ENCODE assay signal across 16 cellular contexts in the genomic region with DNA sequence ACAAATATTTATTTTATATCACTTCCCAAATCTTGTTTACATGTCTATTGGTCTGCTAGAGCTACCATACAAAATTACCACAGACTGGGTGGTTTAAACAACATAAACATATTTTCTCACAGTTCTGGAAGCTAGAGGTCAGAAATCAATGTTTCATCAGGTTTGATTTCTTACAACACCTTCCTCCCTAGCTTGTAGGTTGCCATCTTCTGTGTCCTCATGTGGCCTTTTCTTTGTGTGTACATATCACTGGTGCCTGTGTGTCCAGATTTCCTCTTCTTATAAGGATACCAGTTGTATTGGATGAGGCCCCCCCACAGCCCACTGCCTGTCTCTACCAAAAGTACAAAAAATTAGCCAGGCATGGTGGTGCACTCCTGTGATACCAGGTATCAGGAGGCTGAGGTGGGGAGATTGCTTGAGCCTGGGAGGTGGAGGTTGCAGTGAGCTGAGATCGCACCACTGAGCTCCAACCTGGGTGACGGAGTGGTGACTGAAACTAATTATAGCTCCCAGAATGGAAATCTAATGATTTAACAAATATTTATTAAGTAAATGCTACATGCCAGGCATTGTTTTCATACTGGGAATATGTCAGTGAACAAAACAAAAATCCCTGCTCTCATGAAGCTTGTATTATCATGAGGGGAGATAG. TPM values are rescaled to one million over a fixed set of nuclear protein-coding genes. Genes with fewer than 3 reads are reported as not detected.
DNase-seq lines count a peak whose midpoint lies in the region; ATAC-seq and TF ChIP-seq lines count a peak whose summit lies in the region.
"Had no signal": no experiment of that assay in that cellular context is flagged by ENCODE, and none has a peak within 500 bp of the region (broad histone marks: within the 10 kb centered on the region; RNA-seq: fewer than 3 reads in every experiment).

No MANE protein-coding gene starts in this region.

- H3K4me3 Mint-ChIP-seq in activated naive CD4-positive, alpha-beta T cell treated with anti-CD3 and anti-CD28 coated beads, Interleukin-2, amount 50 U/mL, for 24 hours: peak overlapping the region; percentile 4
- H3K4me3 Mint-ChIP-seq in stimulated activated memory B cell treated with anti-CD40 and anti-IgM and Interleukin-4, amounts not matched to agents 10 μg/mL and 1 μg/mL and 100 μg/mL, for 72 hours: no peak overlapping the region
- H3K4me3 Mint-ChIP-seq: T-helper 1 cell treated with Interleukin-12 subunit alpha and Interleukin-12 subunit beta and Interleukin-4 antibody, amounts not matched to agents 30 μg/mL and 1 μg/mL, for 36 hours had no signal

- H3K4me1 Mint-ChIP-seq in activated naive CD4-positive, alpha-beta T cell treated with anti-CD3 and anti-CD28 coated beads, Interleukin-2, amount 50 U/mL, for 24 hours: peaks cover 92% of the 10 kb centered on the region
- H3K4me1 Mint-ChIP-seq in stimulated activated memory B cell treated with anti-CD40 and anti-IgM and Interleukin-4, amounts not matched to agents 10 μg/mL and 1 μg/mL and 100 μg/mL, for 72 hours: peaks cover 85% of the 10 kb centered on the region

- POLR2A ChIA-PET in Panc1 (lab: Charles Lee): interaction anchor here (0.5 to 1.1 kb wide), 3 partner anchors 57 to 1660 kb away, joined by 3 read pairs; no protein-coding TSS in a partner anchor

- no peaks in the 10 kb centered on the region for H3K9me3 Mint-ChIP-seq in activated naive CD4-positive, alpha-beta T cell treated with anti-CD3 and anti-CD28 coated beads, Interleukin-2, amount 50 U/mL, for 24 hours
- no peaks in the 10 kb centered on the region for H3K9me3 Mint-ChIP-seq in stimulated activated memory B cell treated with anti-CD40 and anti-IgM and Interleukin-4, amounts not matched to agents 10 μg/mL and 1 μg/mL and 100 μg/mL, for 72 hours
- H3K9me3 Mint-ChIP-seq: T-helper 1 cell treated with Interleukin-12 subunit alpha and Interleukin-12 subunit beta and Interleukin-4 antibody, amounts not matched to agents 30 μg/mL and 1 μg/mL, for 36 hours had no signal

- in situ Hi-C loops in Panc1 (cut with HindIII; ENCODE audit: low pct_unique_long_range_greater_than_20kb, low sequenced_read_pairs): no loop called here

- DNase-seq in activated naive CD4-positive, alpha-beta T cell (lab: John Stamatoyannopoulos, UW): no peak
- DNase-seq in Panc1 (ENCODE audit: low read depth, low spot score) (no peak), iris pigment epithelial cell (ENCODE audit: low read depth) (peak; percentile 37), right atrium auricular region (ENCODE audit: low spot score) (no peak), mucosa of gallbladder (ENCODE audit: low spot score) (no peak), HuH-7.5 (ENCODE audit: low spot score) (no peak)
- DNase-seq: ACHN, Caco-2, NCI-H1694 treated with DMSO at 0.1 percent for 48 hours, SHP77, substantia nigra had no signal

- H3K27ac ChIP-seq in Panc1 (ENCODE audit: low read length) (peak overlapping the region; percentile 12; the same call in 1 of the 2 replicates), right atrium auricular region (no peak overlapping the region)

- H3K9me3 ChIP-seq in Panc1 (ENCODE audit: control insufficient read depth, insufficient read depth, low read depth, low read length) (no peaks in the 10 kb centered on the region), right atrium auricular region (no peaks in the 10 kb centered on the region)
- H3K9me3 ChIP-seq: Caco-2 had no signal

- H3K4me3 ChIP-seq in Panc1 (ENCODE audit: low read depth in 2 of 2, low read length in 2 of 2) (no peak overlapping the region), right atrium auricular region (no peak overlapping the region)

- intact Hi-C loops in Panc1 (cut with micrococcal nuclease; ENCODE audit: unreplicated experiment): no loop called here

- no peaks in the 10 kb centered on the region for H3K27me3 Mint-ChIP-seq in activated naive CD4-positive, alpha-beta T cell treated with anti-CD3 and anti-CD28 coated beads, Interleukin-2, amount 50 U/mL, for 24 hours
- no peaks in the 10 kb centered on the region for H3K27me3 Mint-ChIP-seq in stimulated activated memory B cell treated with anti-CD40 and anti-IgM and Interleukin-4, amounts not matched to agents 10 μg/mL and 1 μg/mL and 100 μg/mL, for 72 hours

- H3K27ac Mint-ChIP-seq in activated naive CD4-positive, alpha-beta T cell treated with anti-CD3 and anti-CD28 coated beads, Interleukin-2, amount 50 U/mL, for 24 hours: peak overlapping the region; percentile 59
- H3K27ac Mint-ChIP-seq in stimulated activated memory B cell treated with anti-CD40 and anti-IgM and Interleukin-4, amounts not matched to agents 10 μg/mL and 1 μg/mL and 100 μg/mL, for 72 hours: peak overlapping the region; percentile 43

- no peak; the same call in 1 of the 2 replicates for ATAC-seq in Panc1
- no peak for ATAC-seq in stimulated activated memory B cell treated with anti-CD40 and anti-IgM and Interleukin-4, amounts not matched to agents 10 μg/mL and 1 μg/mL and 100 μg/mL, for 72 hours
- ATAC-seq: activated CD4-positive, CD25-positive, alpha-beta regulatory T cell treated with anti-CD3 and anti-CD28 coated beads, Interleukin-2, amount 50 U/mL, for 24 hours; esophagus mucosa had no signal

- CTCF ChIA-PET in Panc1 (lab: Charles Lee): no interaction called here

- BruUV-seq in Panc1 (replicated peaks; lab: Mats Ljungman, UMichigan): no TSS peak

- H3K27me3 ChIP-seq in Panc1 (ENCODE audit: control insufficient read depth, insufficient read depth, low read length) (no peaks in the 10 kb centered on the region), right atrium auricular region (no peaks in the 10 kb centered on the region)

- TF ChIP-seq CTCF in Panc1 (IDR thresholded peaks at IDR 0.05) (no peak), right atrium auricular region (IDR thresholded peaks at IDR 0.05) (no peak)

- H3K36me3 ChIP-seq in Panc1 (ENCODE audit: control insufficient read depth, insufficient read depth, low read length) (no peaks in the 10 kb centered on the region), right atrium auricular region (no peaks in the 10 kb centered on the region)

- peaks cover 10% of the 10 kb centered on the region for H3K36me3 Mint-ChIP-seq in activated naive CD4-positive, alpha-beta T cell treated with anti-CD3 and anti-CD28 coated beads, Interleukin-2, amount 50 U/mL, for 24 hours
- H3K36me3 Mint-ChIP-seq in stimulated activated memory B cell treated with anti-CD40 and anti-IgM and Interleukin-4, amounts not matched to agents 10 μg/mL and 1 μg/mL and 100 μg/mL, for 72 hours: peaks cover 29% of the 10 kb centered on the region

- peaks cover 45% of the 10 kb centered on the region for H3K4me1 ChIP-seq in Panc1 (ENCODE audit: control insufficient read depth, insufficient read depth, low read length)
- H3K4me1 ChIP-seq in right atrium auricular region: peaks cover 0 to 19% of the 10 kb centered on the region in 2 donors

RNA-seq across cellular contexts. Expression of a gene that starts 13.6 kb away (rescaled TPM):
- 107 TPM for total RNA-seq in Panc1 (2021; ENCODE audit: unreplicated experiment)
- 47.3 TPM for polyA plus RNA-seq in Panc1 (2012; ENCODE audit: insufficient read length)
- 1 to 10 TPM; 4.4 to 9.3 TPM for total RNA-seq in right atrium auricular region
- total RNA-seq in mucosa of gallbladder: 111 TPM

Comparison
In these comparisons a context has a peak if more than half of its experiments do, and no peak if none do; other contexts are left out.
1. RNA of a gene that starts 13.6 kb away (total RNA-seq): 111 TPM in mucosa of gallbladder (single experiment) and 107 TPM in Panc1 (single experiment); 4.4 to 9.3 TPM in right atrium auricular region; every median in the first group is over 10 times any median in the second.